In the genomic region with DNA sequence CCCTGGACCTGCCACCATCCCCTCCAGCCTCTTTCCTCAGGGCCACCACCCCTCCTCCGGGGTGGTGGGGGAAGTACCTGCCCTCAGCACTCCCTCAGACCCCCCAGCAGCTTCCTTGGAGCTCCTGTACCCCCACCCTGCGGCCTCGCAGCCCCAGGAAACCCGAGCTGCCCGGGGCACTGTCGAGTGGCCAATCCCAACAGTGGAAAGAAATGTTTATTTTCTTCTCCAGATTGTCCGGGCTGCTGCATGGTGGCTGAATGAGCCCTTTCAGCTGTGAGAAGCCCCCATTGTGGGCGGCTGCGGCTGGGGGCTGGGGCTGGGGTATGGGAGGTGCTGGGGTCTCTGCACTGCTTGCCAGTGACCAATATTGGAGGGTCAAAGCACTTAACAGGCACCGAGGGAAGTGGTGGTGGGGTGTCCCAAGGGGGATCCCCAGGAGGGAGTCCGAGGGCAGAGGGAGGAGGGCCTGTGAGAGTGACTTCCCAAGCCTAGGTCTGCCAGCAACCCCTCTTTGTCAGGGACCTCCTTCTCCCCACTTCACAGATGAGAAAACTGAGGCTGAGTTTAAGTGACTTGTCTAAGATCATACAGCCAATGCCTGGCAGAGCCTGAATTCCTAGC, we compare ENCODE assay signal across 18 cellular contexts. TPM values are rescaled to one million over a fixed set of nuclear protein-coding genes. Genes with fewer than 3 reads are reported as not detected.
DNase-seq lines count a peak whose midpoint lies in the region; ATAC-seq and TF ChIP-seq lines count a peak whose summit lies in the region.
"Had no signal": no experiment of that assay in that cellular context is flagged by ENCODE, and none has a peak within 500 bp of the region (broad histone marks: within the 10 kb centered on the region; RNA-seq: fewer than 3 reads in every experiment).

No MANE protein-coding gene starts in this region.

- H3K27me3 Mint-ChIP-seq in activated naive CD8-positive, alpha-beta T cell: no peaks in the 10 kb centered on the region
- no peaks in the 10 kb centered on the region for H3K27me3 Mint-ChIP-seq in activated naive CD8-positive, alpha-beta T cell treated with anti-CD3 and anti-CD28 coated beads, Interleukin-2, amount 50 U/mL, for 24 hours
- no peaks in the 10 kb centered on the region for H3K27me3 Mint-ChIP-seq in activated naive CD4-positive, alpha-beta T cell treated with anti-CD3 and anti-CD28 coated beads for 36 hours (ENCODE audit: low read depth)

- 26% methylated on average over 3 of the region's 11 CpGs for WGBS in right lobe of liver (ENCODE audit: insufficient coverage, low coverage, low lambda C conversion rate, missing lambda C conversion rate)

- H3K4me1 Mint-ChIP-seq in activated naive CD8-positive, alpha-beta T cell (ENCODE audit: low read depth): peaks cover 40% of the 10 kb centered on the region
- H3K4me1 Mint-ChIP-seq in activated naive CD8-positive, alpha-beta T cell treated with anti-CD3 and anti-CD28 coated beads, Interleukin-2, amount 50 U/mL, for 24 hours: peaks cover 58% of the 10 kb centered on the region
- peaks cover 26% of the 10 kb centered on the region for H3K4me1 Mint-ChIP-seq in activated naive CD4-positive, alpha-beta T cell treated with anti-CD3 and anti-CD28 coated beads for 36 hours (ENCODE audit: low read depth)

- H3K27me3 ChIP-seq in right lobe of liver (no peaks in the 10 kb centered on the region), tibial artery (peaks cover 0 to 56% of the 10 kb centered on the region in 2 donors), vagina (no peaks in the 10 kb centered on the region)

- H3K36me3 ChIP-seq in right lobe of liver (no peaks in the 10 kb centered on the region), tibial artery (peaks cover 0 to 24% (median 0%) of the 10 kb centered on the region in 3 donors), vagina (no peaks in the 10 kb centered on the region)
- H3K36me3 ChIP-seq: left ventricle myocardium inferior had no signal

- no peaks in the 10 kb centered on the region for H3K9me3 ChIP-seq in right lobe of liver
- no peaks in the 10 kb centered on the region for H3K9me3 ChIP-seq in tibial artery
- H3K9me3 ChIP-seq in vagina: no peaks in the 10 kb centered on the region
- H3K9me3 ChIP-seq: left ventricle myocardium inferior had no signal

- H3K4me3 ChIP-seq in right lobe of liver (no peak overlapping the region), tibial artery (no peak overlapping the region), vagina (no peak overlapping the region)
- H3K4me3 ChIP-seq: GM23248, left ventricle myocardium inferior had no signal

- H3K27ac Mint-ChIP-seq in activated naive CD8-positive, alpha-beta T cell: peak overlapping the region; percentile 41
- no peak overlapping the region for H3K27ac Mint-ChIP-seq in activated naive CD8-positive, alpha-beta T cell treated with anti-CD3 and anti-CD28 coated beads, Interleukin-2, amount 50 U/mL, for 24 hours
- H3K27ac Mint-ChIP-seq in activated naive CD4-positive, alpha-beta T cell treated with anti-CD3 and anti-CD28 coated beads for 36 hours: no peak overlapping the region
- H3K27ac Mint-ChIP-seq: progenitor cell of endocrine pancreas, WTC11 had no signal

- intact Hi-C loops in activated naive CD4-positive, alpha-beta T cell treated with anti-CD3 and anti-CD28 coated beads for 36 hours (cut with micrococcal nuclease): no loop called here
- intact Hi-C loops in right lobe of liver (cut with DNase I) (loop anchor here in 1 of 2 donors (10.0 kb wide), 1 partner anchor 50 kb away; no protein-coding TSS in a partner anchor), tibial artery (cut with DNase I; ENCODE audit: low total_unique reads) (no loop called here), vagina (cut with DNase I) (no loop called here)

- H3K4me1 ChIP-seq in right lobe of liver (no peaks in the 10 kb centered on the region), tibial artery (no peaks in the 10 kb centered on the region), vagina (no peaks in the 10 kb centered on the region)
- H3K4me1 ChIP-seq: left ventricle myocardium inferior had no signal

- DNase-seq in activated naive CD8-positive, alpha-beta T cell treated with anti-CD3 and anti-CD28 coated beads, Interleukin-2, amount 50 U/mL, for 24 hours: no peak
- DNase-seq in activated naive CD4-positive, alpha-beta T cell treated with anti-CD3 and anti-CD28 coated beads for 36 hours: peak; percentile 3
- DNase-seq in right lobe of liver (peak; percentile 1 to 35 (median 28)), tibial artery (peak; percentile 14 to 35), vagina (ENCODE audit: extremely low spot score in 2 of 2) (no peak), EL (no peak)
- DNase-seq: activated T-cell treated with anti-CD3 and anti-CD28 coated beads, Interleukin-2, amount 50 U/mL, for 1 hour; foreskin fibroblast; GM23248; left ventricle myocardium inferior; NCI-H1436; T-helper 1 cell had no signal

- no peak overlapping the region for H3K4me3 Mint-ChIP-seq in activated naive CD8-positive, alpha-beta T cell
- no peak overlapping the region for H3K4me3 Mint-ChIP-seq in activated naive CD8-positive, alpha-beta T cell treated with anti-CD3 and anti-CD28 coated beads, Interleukin-2, amount 50 U/mL, for 24 hours
- no peak overlapping the region for H3K4me3 Mint-ChIP-seq in activated naive CD4-positive, alpha-beta T cell treated with anti-CD3 and anti-CD28 coated beads for 36 hours
- H3K4me3 Mint-ChIP-seq: WTC11 had no signal

- CTCF ChIA-PET in activated naive CD4-positive, alpha-beta T cell treated with anti-CD3 and anti-CD28 coated beads for 36 hours (lab: Charles Lee): no interaction called here

- no peaks in the 10 kb centered on the region for H3K9me3 Mint-ChIP-seq in activated naive CD8-positive, alpha-beta T cell (ENCODE audit: low read depth)
- no peaks in the 10 kb centered on the region for H3K9me3 Mint-ChIP-seq in activated naive CD8-positive, alpha-beta T cell treated with anti-CD3 and anti-CD28 coated beads, Interleukin-2, amount 50 U/mL, for 24 hours
- H3K9me3 Mint-ChIP-seq in activated naive CD4-positive, alpha-beta T cell treated with anti-CD3 and anti-CD28 coated beads for 36 hours: no peaks in the 10 kb centered on the region
- H3K9me3 Mint-ChIP-seq: WTC11 had no signal

- H3K27ac ChIP-seq in right lobe of liver (no peak overlapping the region), tibial artery (no peak overlapping the region), vagina (no peak overlapping the region)
- H3K27ac ChIP-seq: GM23248, left ventricle myocardium inferior, RWPE1 had no signal

- no peak for ATAC-seq in activated naive CD8-positive, alpha-beta T cell treated with anti-CD3 and anti-CD28 coated beads, Interleukin-2, amount 50 U/mL, for 24 hours
- ATAC-seq in right lobe of liver: no peak
- no peak for ATAC-seq in GM18520 (IDR thresholded peaks at IDR 0.05; ENCODE audit: unreplicated experiment)
- ATAC-seq: WTC11 had no signal

- H3K36me3 Mint-ChIP-seq in activated naive CD8-positive, alpha-beta T cell: peaks cover 9% of the 10 kb centered on the region
- H3K36me3 Mint-ChIP-seq in activated naive CD8-positive, alpha-beta T cell treated with anti-CD3 and anti-CD28 coated beads, Interleukin-2, amount 50 U/mL, for 24 hours (ENCODE audit: low read depth): peaks cover 63% of the 10 kb centered on the region
- H3K36me3 Mint-ChIP-seq in activated naive CD4-positive, alpha-beta T cell treated with anti-CD3 and anti-CD28 coated beads for 36 hours (ENCODE audit: low read depth): peaks cover 52% of the 10 kb centered on the region
- H3K36me3 Mint-ChIP-seq: WTC11 had no signal

- no peak for TF ChIP-seq POLR2A in right lobe of liver (IDR thresholded peaks at IDR 0.05)
- TF ChIP-seq POLR2A in vagina (IDR thresholded peaks at IDR 0.05): no peak

- TF ChIP-seq CTCF in right lobe of liver (IDR thresholded peaks at IDR 0.05) (no peak), tibial artery (IDR thresholded peaks at IDR 0.05) (no peak), vagina (IDR thresholded peaks at IDR 0.05) (no peak)

RNA-seq across cellular contexts. Expression of gene RUNX3, which starts 25.2 kb away (rescaled TPM):
- total RNA-seq in activated naive CD4-positive, alpha-beta T cell treated with anti-CD3 and anti-CD28 coated beads for 36 hours: 10 to 100 TPM; 72.3 to 83.8 TPM
- total RNA-seq in right lobe of liver: 1 to 10 TPM in 3 of 6 experiments, under 1 TPM in 3; 0.46 to 3.1 (median 0.84) TPM
- total RNA-seq in vagina: 4.2 TPM
- total RNA-seq: endothelial cell of umbilical vein, progenitor cell of endocrine pancreas had no signal

Comparison
In these comparisons a context has a peak if more than half of its experiments do, and no peak if none do; other contexts are left out.
1. DNase-seq: peak in activated naive CD4-positive, alpha-beta T cell treated with anti-CD3 and anti-CD28 coated beads for 36 hours (single experiment), right lobe of liver (3 of 3) and tibial artery (2 of 2); none in activated naive CD8-positive, alpha-beta T cell treated with anti-CD3 and anti-CD28 coated beads, Interleukin-2, amount 50 U/mL, for 24 hours (single experiment), vagina (0 of 2) and EL (single experiment).
2. RNA of gene RUNX3, which starts 25.2 kb away (total RNA-seq): 72.3 to 83.8 TPM in activated naive CD4-positive, alpha-beta T cell treated with anti-CD3 and anti-CD28 coated beads for 36 hours; 4.2 TPM in vagina (single experiment) and 0.46 to 3.1 TPM in right lobe of liver; every median in the first group is over 10 times any median in the second.